In genomic region chr3:135809038-135809437, GRCh38 we compare ENCODE assay signal across 15 cellular contexts.
A peak's percentile ranks its signal among the peaks of the same experiment; 100 is the strongest.
DNase-seq lines count a peak whose midpoint lies in the region; ATAC-seq and TF ChIP-seq lines count a peak whose summit lies in the region.
"Had no signal": no experiment of that assay in that cellular context is flagged by ENCODE, and none has a peak within 500 bp of the region (broad histone marks: within the 10 kb centered on the region; RNA-seq: fewer than 3 reads in every experiment).

No MANE protein-coding gene starts in this region.

- H4K20me1 ChIP-seq in SK-N-SH (ENCODE audit: insufficient read depth), result no peaks in the 10 kb centered on the region

- CTCF ChIA-PET in SK-N-SH (lab: Yijun Ruan, JAX), result no interaction called here

- H2AFZ ChIP-seq in SK-N-SH (ENCODE audit: low read depth), result no peak overlapping the region
- H2AFZ ChIP-seq: GM23248 had no signal

- peaks cover 0 to 13% of the 10 kb centered on the region in 2 experiments; a peak in 1 of 4 replicates for H3K4me1 ChIP-seq in SK-N-SH (ENCODE audit: control insufficient read depth in 1 of 2, insufficient read depth in 2 of 2, low read depth in 1 of 2, low read length in 1 of 2)

- H3F3A ChIP-seq in SK-N-SH (replicated peaks; ENCODE audit: insufficient read depth), result no peaks in the 10 kb centered on the region

- DNase-seq in NCI-H146 treated with DMSO at 0.1 percent for 48 hours (lab: John Stamatoyannopoulos, UW; ENCODE audit: unreplicated experiment), result peak; percentile 16
- DNase-seq in NCI-H146 (lab: John Stamatoyannopoulos, UW), result no peak
- peak; percentile 30 for DNase-seq in SK-N-SH
- DNase-seq in NCI-H748 treated with DMSO at 0.1 percent for 48 hours (lab: John Stamatoyannopoulos, UW), result peak; percentile 3
- no peak for DNase-seq in type B pancreatic cell (ENCODE audit: extremely low spot score, unreplicated experiment)
- DNase-seq in activated CD4-positive, alpha-beta T cell treated with anti-CD3 and anti-CD28 coated beads for 48 hours, result no peak
- no peak for DNase-seq in effector memory CD8-positive, alpha-beta T cell
- DNase-seq: C1 segment of cervical spinal cord; CD4-positive, alpha-beta T cell; DMS153; GM23248; H7; IMR-90 had no signal

- no peaks in the 10 kb centered on the region for H3K36me3 ChIP-seq in SK-N-SH (replicated peaks in 1 of 2; ENCODE audit: control insufficient read depth in 1 of 2, insufficient read depth in 2 of 2, low read length in 1 of 2)

- WGBS in SK-N-SH (ENCODE audit: low lambda C conversion rate), result 0% methylated on average over 2 of the region's 3 CpGs

- H3K4me2 ChIP-seq in SK-N-SH, result no peak overlapping the region

- H3K27me3 ChIP-seq in SK-N-SH (ENCODE audit: insufficient read depth), result no peaks in the 10 kb centered on the region

- no peak for TF ChIP-seq CTCF in SK-N-SH (IDR thresholded peaks at IDR 0.05)
- TF ChIP-seq CTCF in type B pancreatic cell (conservative IDR thresholded peaks at IDR 0.05), result no peak

- H3K27ac Mint-ChIP-seq in type B pancreatic cell, result peak overlapping the region; percentile 5
- H3K27ac Mint-ChIP-seq in effector memory CD8-positive, alpha-beta T cell, result no peak overlapping the region
- H3K27ac Mint-ChIP-seq: B cell; CD4-positive, alpha-beta T cell had no signal

- H3K4me3 ChIP-seq in SK-N-SH (ENCODE audit: low read depth in 2 of 2, low read length in 1 of 2), result no peak overlapping the region
- H3K4me3 ChIP-seq: GM23248 had no signal

- no peak overlapping the region for H3K27ac ChIP-seq in SK-N-SH (ENCODE audit: low read depth in 2 of 2, low read length in 1 of 2)
- H3K27ac ChIP-seq: GM23248 had no signal

- no peak overlapping the region for H3K4me3 Mint-ChIP-seq in type B pancreatic cell
- H3K4me3 Mint-ChIP-seq in effector memory CD8-positive, alpha-beta T cell, result no peak overlapping the region
- H3K4me3 Mint-ChIP-seq: B cell; CD4-positive, alpha-beta T cell had no signal

- TF ChIP-seq RAD21 in SK-N-SH (IDR thresholded peaks at IDR 0.05; ENCODE audit: low read length), result no peak

- TF ChIP-seq EP300 in SK-N-SH (IDR thresholded peaks at IDR 0.05; ENCODE audit: borderline replicate concordance in 1 of 2, low read depth in 1 of 2, low read length in 1 of 2), result peak in 1 of 2 experiments; percentile 33; a peak in 1 of 4 replicates

- H3K9me3 Mint-ChIP-seq in type B pancreatic cell, result no peaks in the 10 kb centered on the region
- H3K9me3 Mint-ChIP-seq in effector memory CD8-positive, alpha-beta T cell, result peaks cover 4 to 14% of the 10 kb centered on the region in 2 donors
- H3K9me3 Mint-ChIP-seq: CD4-positive, alpha-beta T cell had no signal

- no peaks in the 10 kb centered on the region for H3K79me2 ChIP-seq in SK-N-SH (ENCODE audit: insufficient read depth)

- peaks cover 42% of the 10 kb centered on the region for H3K27me3 Mint-ChIP-seq in type B pancreatic cell
- H3K27me3 Mint-ChIP-seq in effector memory CD8-positive, alpha-beta T cell, result peaks cover 0 to 22% of the 10 kb centered on the region in 2 donors

- H3K4me1 Mint-ChIP-seq in type B pancreatic cell (ENCODE audit: unreplicated experiment), result peaks cover 4% of the 10 kb centered on the region
- H3K4me1 Mint-ChIP-seq in effector memory CD8-positive, alpha-beta T cell (ENCODE audit: low read depth in 2 of 2), result no peaks in the 10 kb centered on the region
- H3K4me1 Mint-ChIP-seq: B cell had no signal

- POLR2A ChIA-PET in SK-N-SH (lab: Yijun Ruan, JAX), result no interaction called here

- H3K36me3 Mint-ChIP-seq in type B pancreatic cell, result no peaks in the 10 kb centered on the region
- H3K36me3 Mint-ChIP-seq in effector memory CD8-positive, alpha-beta T cell (ENCODE audit: insufficient read depth), result no peaks in the 10 kb centered on the region

- H3K9me2 ChIP-seq in SK-N-SH, result no peaks in the 10 kb centered on the region

- no peaks in the 10 kb centered on the region for H3K9me3 ChIP-seq in SK-N-SH

- no peak overlapping the region for H3K9ac ChIP-seq in SK-N-SH
- H3K9ac ChIP-seq: GM23248 had no signal

- no peak for ATAC-seq in SK-N-SH treated with all-trans-retinoic acid at 6 μM for 48 hours
- ATAC-seq in effector memory CD8-positive, alpha-beta T cell (replicated peaks), result no peak

TF ChIP-seq in SK-N-SH, 30 proteins besides CTCF, POLR2A, EP300 and RAD21:
- TF ChIP-seq RCOR1 (IDR thresholded peaks at IDR 0.05; ENCODE audit: low read length) (no peak), CHD2 (IDR thresholded peaks at IDR 0.05; ENCODE audit: low read length, partially characterized antibody) (no peak), GATA2 (CRISPR knock-in tag; IDR thresholded peaks at IDR 0.05) (peak; percentile 65; the same call in 1 of the 2 replicates), POLR2AphosphoS5 (IDR thresholded peaks at IDR 0.05; ENCODE audit: low read depth, low read length) (no peak), TCF12 (IDR thresholded peaks at IDR 0.05) (no peak), NRF1 (IDR thresholded peaks at IDR 0.05; ENCODE audit: low read depth, low read length) (no peak), FOSL2 (IDR thresholded peaks at IDR 0.05; ENCODE audit: borderline replicate concordance, low read depth) (no peak), RFX5 (IDR thresholded peaks at IDR 0.05; ENCODE audit: low read length) (no peak), JUND (IDR thresholded peaks at IDR 0.05) (no peak), FOXJ3 (CRISPR knock-in tag; IDR thresholded peaks at IDR 0.05) (0 out of 2 replicates have a peak, but pooled peaks have one; percentile 23), GABPA (IDR thresholded peaks at IDR 0.05; ENCODE audit: low read depth) (no peak)
- TF ChIP-seq, protein P1, sequence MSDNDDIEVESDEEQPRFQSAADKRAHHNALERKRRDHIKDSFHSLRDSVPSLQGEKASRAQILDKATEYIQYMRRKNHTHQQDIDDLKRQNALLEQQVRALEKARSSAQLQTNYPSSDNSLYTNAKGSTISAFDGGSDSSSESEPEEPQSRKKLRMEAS (IDR thresholded peaks at IDR 0.05; ENCODE audit: low read depth), result no peak
- TF ChIP-seq, protein P2, sequence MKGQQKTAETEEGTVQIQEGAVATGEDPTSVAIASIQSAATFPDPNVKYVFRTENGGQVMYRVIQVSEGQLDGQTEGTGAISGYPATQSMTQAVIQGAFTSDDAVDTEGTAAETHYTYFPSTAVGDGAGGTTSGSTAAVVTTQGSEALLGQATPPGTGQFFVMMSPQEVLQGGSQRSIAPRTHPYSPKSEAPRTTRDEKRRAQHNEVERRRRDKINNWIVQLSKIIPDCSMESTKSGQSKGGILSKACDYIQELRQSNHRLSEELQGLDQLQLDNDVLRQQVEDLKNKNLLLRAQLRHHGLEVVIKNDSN (IDR thresholded peaks at IDR 0.05; ENCODE audit: borderline replicate concordance, low read depth), result no peak
- TF ChIP-seq, protein P3, sequence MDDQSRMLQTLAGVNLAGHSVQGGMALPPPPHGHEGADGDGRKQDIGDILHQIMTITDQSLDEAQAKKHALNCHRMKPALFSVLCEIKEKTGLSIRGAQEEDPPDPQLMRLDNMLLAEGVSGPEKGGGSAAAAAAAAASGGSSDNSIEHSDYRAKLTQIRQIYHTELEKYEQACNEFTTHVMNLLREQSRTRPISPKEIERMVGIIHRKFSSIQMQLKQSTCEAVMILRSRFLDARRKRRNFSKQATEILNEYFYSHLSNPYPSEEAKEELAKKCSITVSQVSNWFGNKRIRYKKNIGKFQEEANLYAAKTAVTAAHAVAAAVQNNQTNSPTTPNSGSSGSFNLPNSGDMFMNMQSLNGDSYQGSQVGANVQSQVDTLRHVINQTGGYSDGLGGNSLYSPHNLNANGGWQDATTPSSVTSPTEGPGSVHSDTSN (IDR thresholded peaks at IDR 0.05), result no peak

TF ChIP-seq in SK-N-SH treated with all-trans-retinoic acid at 6 μM for 48 hours, 23 proteins besides CTCF, POLR2A, EP300 and RAD21:
- TF ChIP-seq, protein P4, sequence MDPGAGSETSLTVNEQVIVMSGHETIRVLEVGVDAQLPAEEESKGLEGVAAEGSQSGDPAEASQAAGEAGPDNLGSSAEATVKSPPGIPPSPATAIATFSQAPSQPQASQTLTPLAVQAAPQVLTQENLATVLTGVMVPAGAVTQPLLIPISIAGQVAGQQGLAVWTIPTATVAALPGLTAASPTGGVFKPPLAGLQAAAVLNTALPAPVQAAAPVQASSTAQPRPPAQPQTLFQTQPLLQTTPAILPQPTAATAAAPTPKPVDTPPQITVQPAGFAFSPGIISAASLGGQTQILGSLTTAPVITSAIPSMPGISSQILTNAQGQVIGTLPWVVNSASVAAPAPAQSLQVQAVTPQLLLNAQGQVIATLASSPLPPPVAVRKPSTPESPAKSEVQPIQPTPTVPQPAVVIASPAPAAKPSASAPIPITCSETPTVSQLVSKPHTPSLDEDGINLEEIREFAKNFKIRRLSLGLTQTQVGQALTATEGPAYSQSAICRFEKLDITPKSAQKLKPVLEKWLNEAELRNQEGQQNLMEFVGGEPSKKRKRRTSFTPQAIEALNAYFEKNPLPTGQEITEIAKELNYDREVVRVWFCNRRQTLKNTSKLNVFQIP (CRISPR knock-in tag; IDR thresholded peaks at IDR 0.05; ENCODE audit: borderline replicate concordance, low read depth), result no peak
- TF ChIP-seq ZFP30 (CRISPR knock-in tag; IDR thresholded peaks at IDR 0.05) (no peak), BACH2 (CRISPR knock-in tag; IDR thresholded peaks at IDR 0.05; ENCODE audit: borderline replicate concordance) (no peak)
TF ChIP-seq in SK-N-SH treated with all-trans-retinoic acid at 6 μM for 48 hours: peak in this region for 0.

Comparison
In these comparisons a context has a peak if more than half of its experiments do, and no peak if none do; other contexts are left out.
1. DNase-seq: peak in NCI-H146 treated with DMSO at 0.1 percent for 48 hours (single experiment), SK-N-SH (single experiment) and NCI-H748 treated with DMSO at 0.1 percent for 48 hours (single experiment); none in NCI-H146 (single experiment), type B pancreatic cell (single experiment), activated CD4-positive, alpha-beta T cell treated with anti-CD3 and anti-CD28 coated beads for 48 hours (single experiment) and effector memory CD8-positive, alpha-beta T cell (0 of 3).